Comparison of ENCODE assay signal across 8 cellular contexts in genomic region chr6:142112451-142113061, GRCh38. TPM values are rescaled to one million over a fixed set of nuclear protein-coding genes. Genes with fewer than 3 reads are reported as not detected.
A peak's percentile ranks its signal among the peaks of the same experiment; 100 is the strongest.
DNase-seq lines count a peak whose midpoint lies in the region; ATAC-seq lines count a peak whose summit lies in the region.

No MANE protein-coding gene starts in this region.

- peak; percentile 72 for ATAC-seq in GM19351 (IDR thresholded peaks at IDR 0.05; ENCODE audit: unreplicated experiment)
- ATAC-seq in activated naive CD8-positive, alpha-beta T cell treated with anti-CD3 and anti-CD28 coated beads, Interleukin-2, amount 50 U/mL, for 24 hours = no peak
- ATAC-seq in left cardiac atrium = no peak
- ATAC-seq in HG02571 (IDR thresholded peaks at IDR 0.05; ENCODE audit: unreplicated experiment) = no peak

- H3K27ac Mint-ChIP-seq in activated naive CD8-positive, alpha-beta T cell treated with anti-CD3 and anti-CD28 coated beads, Interleukin-2, amount 50 U/mL, for 24 hours = no peak overlapping the region

- H3K4me1 Mint-ChIP-seq in activated naive CD8-positive, alpha-beta T cell treated with anti-CD3 and anti-CD28 coated beads, Interleukin-2, amount 50 U/mL, for 24 hours = no peaks in the 10 kb centered on the region

- no peaks in the 10 kb centered on the region for H3K9me3 Mint-ChIP-seq in activated naive CD8-positive, alpha-beta T cell treated with anti-CD3 and anti-CD28 coated beads, Interleukin-2, amount 50 U/mL, for 24 hours

- peaks cover 3% of the 10 kb centered on the region for H3K27me3 Mint-ChIP-seq in activated naive CD8-positive, alpha-beta T cell treated with anti-CD3 and anti-CD28 coated beads, Interleukin-2, amount 50 U/mL, for 24 hours

- no peaks in the 10 kb centered on the region for H3K36me3 Mint-ChIP-seq in activated naive CD8-positive, alpha-beta T cell treated with anti-CD3 and anti-CD28 coated beads, Interleukin-2, amount 50 U/mL, for 24 hours (ENCODE audit: low read depth)

- DNase-seq in AML-193 (lab: John Stamatoyannopoulos, UW) = peak; percentile 71 to 84
- DNase-seq in MV-4-11 (lab: John Stamatoyannopoulos, UW) = peak; percentile 80
- peak; percentile 75 for DNase-seq in SKM-1 treated with dmso at 0.1 percent for 144 hours (lab: John Stamatoyannopoulos, UW; ENCODE audit: unreplicated experiment)
- DNase-seq in activated naive CD8-positive, alpha-beta T cell treated with anti-CD3 and anti-CD28 coated beads, Interleukin-2, amount 50 U/mL, for 24 hours = peak; percentile 81
- DNase-seq in left cardiac atrium = peak; percentile 75
- peak; percentile 51 for DNase-seq in retina

- intact Hi-C loops in left cardiac atrium (cut with DNase I) = loop anchor here (5.0 to 10.0 kb wide), 2 partner anchors 435 to 438 kb away; no protein-coding TSS in a partner anchor

- H3K4me3 Mint-ChIP-seq in activated naive CD8-positive, alpha-beta T cell treated with anti-CD3 and anti-CD28 coated beads, Interleukin-2, amount 50 U/mL, for 24 hours = no peak overlapping the region

RNA-seq across cellular contexts. Expression of gene GJE1, which starts 20.2 kb away (rescaled TPM):
- total RNA-seq in left cardiac atrium = not detected

RNA-seq across cellular contexts. Expression of gene NMBR, which starts 34.4 kb away (rescaled TPM):
- total RNA-seq in left cardiac atrium = not detected

RNA-seq across cellular contexts. Expression of gene VTA1, which starts 34.5 kb away (rescaled TPM):
- total RNA-seq in left cardiac atrium = 10 to 100 TPM; 26.9 to 27.4 TPM
